14 cellular contexts compared by ENCODE assay signal in genomic region chr3:160395297-160395696, GRCh38. TPM values are rescaled to one million over a fixed set of nuclear protein-coding genes. Genes with fewer than 3 reads are reported as not detected.
DNase-seq lines count a peak whose midpoint lies in the region; ATAC-seq and TF ChIP-seq lines count a peak whose summit lies in the region.
"Had no signal": no experiment of that assay in that cellular context is flagged by ENCODE, and none has a peak within 500 bp of the region (broad histone marks: within the 10 kb centered on the region; RNA-seq: fewer than 3 reads in every experiment).

No MANE protein-coding gene starts in this region.

- peak overlapping the region; percentile 65 for H3K4me2 ChIP-seq in neural progenitor cell

- no peak for TF ChIP-seq CTCF in brain (conservative IDR thresholded peaks at IDR 0.05)
- TF ChIP-seq CTCF in neural progenitor cell (IDR thresholded peaks at IDR 0.05): no peak

- peak overlapping the region in 3 of 5 experiments; percentile 35 to 62 (median 52) for H3K4me3 Mint-ChIP-seq in brain
- no peak overlapping the region for H3K4me3 Mint-ChIP-seq in neural progenitor cell
- no peak overlapping the region for H3K4me3 Mint-ChIP-seq in T-helper 17 cell
- H3K4me3 Mint-ChIP-seq: T-helper 1 cell treated with Interleukin-12 subunit alpha and Interleukin-12 subunit beta and Interleukin-4 antibody, amounts not matched to agents 30 μg/mL and 1 μg/mL, for 36 hours had no signal

- peaks cover 0 to 5% (median 0%) of the 10 kb centered on the region in 5 experiments for H3K9me3 Mint-ChIP-seq in brain
- H3K9me3 Mint-ChIP-seq in neural progenitor cell: no peaks in the 10 kb centered on the region
- H3K9me3 Mint-ChIP-seq: T-helper 1 cell treated with Interleukin-12 subunit alpha and Interleukin-12 subunit beta and Interleukin-4 antibody, amounts not matched to agents 30 μg/mL and 1 μg/mL, for 36 hours had no signal

- no peaks in the 10 kb centered on the region for H3K27me3 ChIP-seq in neural progenitor cell

- H3K9me3 ChIP-seq in neural progenitor cell (ENCODE audit: low read depth) (no peaks in the 10 kb centered on the region), T-helper 17 cell (ENCODE audit: control insufficient read depth, low read length, poor library complexity, severe bottlenecking) (no peaks in the 10 kb centered on the region)

- ATAC-seq in T-helper 17 cell: no peak
- ATAC-seq in HG02759 (IDR thresholded peaks at IDR 0.05; ENCODE audit: unreplicated experiment): no peak
- ATAC-seq in GM18907 (IDR thresholded peaks at IDR 0.05; ENCODE audit: unreplicated experiment): no peak
- ATAC-seq: right cardiac atrium had no signal

- H3K4me1 Mint-ChIP-seq in brain (peaks cover 38% of the 10 kb centered on the region), neural progenitor cell (peaks cover 17% of the 10 kb centered on the region), T-helper 17 cell (peaks cover 34% of the 10 kb centered on the region)

- H3K36me3 ChIP-seq in neural progenitor cell: no peaks in the 10 kb centered on the region

- H2AFZ ChIP-seq in neural progenitor cell (replicated peaks): no peak overlapping the region

- peaks cover 92% of the 10 kb centered on the region for H3K79me2 ChIP-seq in neural progenitor cell (ENCODE audit: low read depth)

- peaks cover 23% of the 10 kb centered on the region for H3K4me1 ChIP-seq in neural progenitor cell

- H3K36me3 Mint-ChIP-seq in brain (no peaks in the 10 kb centered on the region), neural progenitor cell (peaks cover 2% of the 10 kb centered on the region), T-helper 17 cell (ENCODE audit: low read depth) (peaks cover 3% of the 10 kb centered on the region)

- H3K27ac Mint-ChIP-seq in brain: peak overlapping the region; percentile 37 to 73 (median 67)
- no peak overlapping the region for H3K27ac Mint-ChIP-seq in neural progenitor cell
- no peak overlapping the region for H3K27ac Mint-ChIP-seq in T-helper 17 cell
- H3K27ac Mint-ChIP-seq: T-helper 1 cell treated with Interleukin-12 subunit alpha and Interleukin-12 subunit beta and Interleukin-4 antibody, amounts not matched to agents 30 μg/mL and 1 μg/mL, for 36 hours had no signal

- peak; percentile 61 for DNase-seq in GM04504 (ENCODE audit: low read depth)
- peak; percentile 72 for DNase-seq in NCI-H2196 (lab: John Stamatoyannopoulos, UW; ENCODE audit: unreplicated experiment)
- peak; percentile 63 for DNase-seq in neural progenitor cell (ENCODE audit: low spot score)
- DNase-seq in T-helper 17 cell: no peak
- no peak for DNase-seq in HK-2 (ENCODE audit: unreplicated experiment)
- DNase-seq: caudate nucleus, DND-41, KBM-7, NCI-H510A, right cardiac atrium had no signal

- H3F3A ChIP-seq in neural progenitor cell (ENCODE audit: low read depth): peaks cover 9% of the 10 kb centered on the region

- H4K20me1 ChIP-seq in neural progenitor cell (ENCODE audit: low read depth): peaks cover 15% of the 10 kb centered on the region

- peak overlapping the region; percentile 5 for H3K4me3 ChIP-seq in neural progenitor cell

- H3K9ac ChIP-seq in neural progenitor cell: no peak overlapping the region

- H3K27ac ChIP-seq in neural progenitor cell: no peak overlapping the region

- H3K27me3 Mint-ChIP-seq in brain (peaks cover 13% of the 10 kb centered on the region), neural progenitor cell (ENCODE audit: insufficient read depth, low read depth) (peaks cover 6% of the 10 kb centered on the region), T-helper 17 cell (no peaks in the 10 kb centered on the region)

RNA-seq across cellular contexts. Expression of gene IFT80, which starts 3.7 kb away (rescaled TPM):
- 4.5 TPM for polyA plus RNA-seq in brain (ENCODE audit: insufficient read depth, low read depth, low replicate concordance)
- total RNA-seq in neural progenitor cell (ENCODE audit: low replicate concordance): 69.0 and 90.0 TPM in 2 replicates
- 10 to 100 TPM; 24.6 to 26.1 TPM for total RNA-seq in T-helper 17 cell

RNA-seq across cellular contexts. Expression of gene SMC4, which starts 4.2 kb away (rescaled TPM):
- 16.0 TPM for polyA plus RNA-seq in brain (ENCODE audit: insufficient read depth, low read depth, low replicate concordance)
- total RNA-seq in neural progenitor cell (ENCODE audit: low replicate concordance) (233 and 382 TPM in 2 replicates), T-helper 17 cell (10 to 100 TPM; 61.1 to 77.8 TPM)

RNA-seq across cellular contexts. Expression of gene TRIM59, which starts 54.3 kb away (rescaled TPM):
- polyA plus RNA-seq in brain (ENCODE audit: insufficient read depth, low read depth, low replicate concordance): 1.5 TPM
- total RNA-seq in neural progenitor cell (ENCODE audit: low replicate concordance) (80.9 and 120 TPM in 2 replicates), T-helper 17 cell (10 to 100 TPM; 15.2 to 32.1 TPM)

Comparison
In these comparisons a context has a peak if more than half of its experiments do, and no peak if none do; other contexts are left out.
1. DNase-seq: peak in GM04504 (single experiment), NCI-H2196 (single experiment) and neural progenitor cell (single experiment); none in T-helper 17 cell (0 of 3) and HK-2 (single experiment).
2. H3K27ac Mint-ChIP-seq: peak in brain (5 of 5); none in neural progenitor cell (single experiment) and T-helper 17 cell (single experiment).
3. H3K4me3 Mint-ChIP-seq: peak in brain (3 of 5); none in neural progenitor cell (single experiment) and T-helper 17 cell (single experiment).